Comparison of ENCODE assay signal across 11 cellular contexts in the genomic region with DNA sequence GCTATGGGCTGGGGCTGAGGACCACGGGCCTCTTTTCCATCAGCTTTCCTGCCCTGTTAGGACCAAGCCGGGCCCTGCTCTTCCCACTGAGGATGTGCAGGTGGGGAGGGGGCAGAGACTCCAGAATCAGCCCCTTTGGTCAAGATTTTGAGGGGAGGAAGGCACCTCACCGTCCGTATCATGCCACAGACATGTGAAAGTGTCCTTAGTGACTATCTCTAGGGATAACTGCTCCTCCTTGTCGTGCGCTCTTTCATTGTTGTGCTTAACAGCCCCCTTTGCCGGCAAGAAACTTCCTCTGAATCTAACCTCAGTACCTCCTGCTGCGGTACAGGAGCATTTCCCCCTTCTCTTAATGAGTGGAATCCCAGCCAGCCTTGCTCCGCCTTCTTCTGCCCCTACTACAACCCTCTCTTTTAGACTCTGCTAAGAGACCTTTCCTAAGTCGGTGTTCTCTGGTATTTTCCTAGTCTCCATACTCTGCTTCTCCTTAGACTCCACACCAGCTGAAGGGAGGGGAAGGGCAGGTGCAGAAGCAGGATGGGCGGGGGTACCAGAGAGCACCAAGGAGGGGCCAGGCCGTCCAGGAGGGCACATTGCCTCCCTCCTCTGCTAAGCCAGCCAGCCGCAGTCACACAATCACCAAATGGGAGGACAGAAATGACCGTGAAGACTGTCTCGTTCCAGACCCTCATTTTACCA. TPM values are rescaled to one million over a fixed set of nuclear protein-coding genes. Genes with fewer than 3 reads are reported as not detected.
DNase-seq lines count a peak whose midpoint lies in the region; ATAC-seq and TF ChIP-seq lines count a peak whose summit lies in the region.
"Had no signal": no experiment of that assay in that cellular context is flagged by ENCODE, and none has a peak within 500 bp of the region (broad histone marks: within the 10 kb centered on the region; RNA-seq: fewer than 3 reads in every experiment).

No MANE protein-coding gene starts in this region.

- ATAC-seq in T-helper 17 cell, result no peak

- DNase-seq in T-helper 1 cell (no peak), T-helper 17 cell (no peak), osteocyte (ENCODE audit: extremely low spot score, unreplicated experiment) (no peak), NCI-H510A treated with DMSO at 0.1 percent for 48 hours (lab: John Stamatoyannopoulos, UW) (no peak), NCI-H1436 treated with DMSO at 0.1 percent for 48 hours (lab: John Stamatoyannopoulos, UW) (no peak)
- DNase-seq in activated CD8-positive, alpha-beta memory T cell treated with anti-CD3 and anti-CD28 coated beads for 24 hours, result no peak
- DNase-seq: foreskin keratinocyte, left cardiac atrium had no signal

- TF ChIP-seq CTCF in osteocyte (IDR thresholded peaks at IDR 0.05), result no peak

- H3K4me1 Mint-ChIP-seq in T-helper 1 cell treated with Interleukin-12 subunit alpha and Interleukin-12 subunit beta and Interleukin-4 antibody, amounts not matched to agents 30 μg/mL and 1 μg/mL, for 36 hours (ENCODE audit: low read depth), result peaks cover 7% of the 10 kb centered on the region
- H3K4me1 Mint-ChIP-seq in T-helper 17 cell (peaks cover 25% of the 10 kb centered on the region), osteocyte (ENCODE audit: unreplicated experiment) (peaks cover 6% of the 10 kb centered on the region)

- H3K9me3 Mint-ChIP-seq in T-helper 1 cell treated with Interleukin-12 subunit alpha and Interleukin-12 subunit beta and Interleukin-4 antibody, amounts not matched to agents 30 μg/mL and 1 μg/mL, for 36 hours, result no peaks in the 10 kb centered on the region
- no peaks in the 10 kb centered on the region for H3K9me3 Mint-ChIP-seq in osteocyte (ENCODE audit: unreplicated experiment)

- H3K9me3 ChIP-seq in T-helper 17 cell (ENCODE audit: control insufficient read depth, low read length, poor library complexity, severe bottlenecking), result no peaks in the 10 kb centered on the region

- peak overlapping the region; percentile 36 for H3K4me3 Mint-ChIP-seq in T-helper 1 cell treated with Interleukin-12 subunit alpha and Interleukin-12 subunit beta and Interleukin-4 antibody, amounts not matched to agents 30 μg/mL and 1 μg/mL, for 36 hours
- peak overlapping the region; percentile 90 for H3K4me3 Mint-ChIP-seq in T-helper 17 cell
- peak overlapping the region; percentile 38 for H3K4me3 Mint-ChIP-seq in osteocyte (ENCODE audit: unreplicated experiment)

- peak overlapping the region; percentile 54 for H3K4me3 ChIP-seq in iPS-11a (ENCODE audit: low read depth, low read length)
- H3K4me3 ChIP-seq: GM23248 had no signal

- H3K36me3 Mint-ChIP-seq in T-helper 1 cell treated with Interleukin-12 subunit alpha and Interleukin-12 subunit beta and Interleukin-4 antibody, amounts not matched to agents 30 μg/mL and 1 μg/mL, for 36 hours (ENCODE audit: low read depth), result no peaks in the 10 kb centered on the region
- H3K36me3 Mint-ChIP-seq in T-helper 17 cell (ENCODE audit: low read depth) (peaks cover 3% of the 10 kb centered on the region), osteocyte (ENCODE audit: unreplicated experiment) (no peaks in the 10 kb centered on the region)

- H3K27me3 Mint-ChIP-seq in T-helper 1 cell treated with Interleukin-12 subunit alpha and Interleukin-12 subunit beta and Interleukin-4 antibody, amounts not matched to agents 30 μg/mL and 1 μg/mL, for 36 hours (ENCODE audit: low read depth), result peaks cover 69% of the 10 kb centered on the region
- H3K27me3 Mint-ChIP-seq in T-helper 17 cell, result peaks cover 74% of the 10 kb centered on the region
- peaks cover 54% of the 10 kb centered on the region for H3K27me3 Mint-ChIP-seq in osteocyte (ENCODE audit: unreplicated experiment)

- no peak overlapping the region for H3K27ac Mint-ChIP-seq in T-helper 1 cell treated with Interleukin-12 subunit alpha and Interleukin-12 subunit beta and Interleukin-4 antibody, amounts not matched to agents 30 μg/mL and 1 μg/mL, for 36 hours
- H3K27ac Mint-ChIP-seq in T-helper 17 cell (no peak overlapping the region), osteocyte (ENCODE audit: unreplicated experiment) (no peak overlapping the region)

RNA-seq across cellular contexts. Expression of a gene that starts 1.4 kb away (rescaled TPM):
- total RNA-seq in T-helper 17 cell (under 1 TPM; 0.17 to 0.18 TPM), osteocyte (1.6 and 2.4 TPM in 2 replicates)
- total RNA-seq: GM23248 had no signal

Comparison
In these comparisons a context has a peak if more than half of its experiments do, and no peak if none do; other contexts are left out.
1. H3K4me3 Mint-ChIP-seq: peak in every context shown above with its lines; median percentile 90 in T-helper 17 cell; 38 in osteocyte; 36 in T-helper 1 cell treated with Interleukin-12 subunit alpha and Interleukin-12 subunit beta and Interleukin-4 antibody, amounts not matched to agents 30 μg/mL and 1 μg/mL, for 36 hours.